In the genomic region with DNA sequence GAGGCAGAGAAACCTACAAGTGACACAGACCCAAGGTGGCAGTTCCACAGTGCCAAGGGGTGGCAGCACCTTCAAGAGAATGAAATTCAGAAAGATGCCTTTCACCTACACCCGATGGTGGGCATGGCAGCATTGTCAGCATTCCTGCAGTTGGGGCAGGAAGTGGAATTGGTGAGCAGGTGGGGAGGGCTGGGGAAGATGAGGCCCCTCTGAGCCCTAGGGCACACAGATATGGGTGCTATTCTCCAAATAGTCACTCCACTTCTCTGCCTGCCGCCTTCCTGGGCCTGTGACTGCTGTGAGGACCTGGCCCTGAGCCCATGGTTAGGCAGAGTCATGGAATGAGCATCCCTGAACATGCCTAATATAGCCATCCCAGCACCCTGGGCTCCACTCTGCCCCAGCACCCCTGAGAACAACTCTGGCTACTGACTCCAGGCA, we compare ENCODE assay signal across 1 cellular context.
TF ChIP-seq lines count a peak whose summit lies in the region.

No MANE protein-coding gene starts in this region.

TF ChIP-seq in H1, 55 proteins besides CTCF, POLR2A, EP300 and RAD21:
- TF ChIP-seq TBP (IDR thresholded peaks at IDR 0.05; ENCODE audit: low read depth, low read length), result no peak
- TF ChIP-seq HDAC2 (IDR thresholded peaks at IDR 0.05; ENCODE audit: borderline replicate concordance in 1 of 2, low read depth in 2 of 2, low read length in 2 of 2), result no peak
- TF ChIP-seq TEAD4 (IDR thresholded peaks at IDR 0.05; ENCODE audit: low read depth, low read length), result peak; percentile 72; the same call in 1 of the 2 replicates
